In genomic region chr7:128266529-128266890, GRCh38 we compare ENCODE assay signal across 15 cellular contexts. TPM values are rescaled to one million over a fixed set of nuclear protein-coding genes. Genes with fewer than 3 reads are reported as not detected.
DNase-seq lines count a peak whose midpoint lies in the region; ATAC-seq and TF ChIP-seq lines count a peak whose summit lies in the region.
"Had no signal": no experiment of that assay in that cellular context is flagged by ENCODE, and none has a peak within 500 bp of the region (broad histone marks: within the 10 kb centered on the region; RNA-seq: fewer than 3 reads in every experiment).

No MANE protein-coding gene starts in this region.

- POLR2A ChIA-PET in CD8-positive, alpha-beta memory T cell (lab: Charles Lee): no interaction called here

- no peak for TF ChIP-seq POLR2A in adrenal gland (IDR thresholded peaks at IDR 0.05)

- no peak for TF ChIP-seq CTCF in dorsolateral prefrontal cortex (IDR thresholded peaks at IDR 0.05 in 54 of 56, conservative IDR thresholded peaks at IDR 0.05 in 2 of 56; ENCODE audit: low read depth in 1 of 56, partially characterized antibody in 56 of 56)
- TF ChIP-seq CTCF in type B pancreatic cell (conservative IDR thresholded peaks at IDR 0.05): no peak
- TF ChIP-seq CTCF in adrenal gland (IDR thresholded peaks at IDR 0.05): no peak

- peaks cover 21% of the 10 kb centered on the region for H3K4me1 ChIP-seq in HUES64 (ENCODE audit: insufficient read depth, low read length)
- H3K4me1 ChIP-seq in muscle layer of duodenum (ENCODE audit: control insufficient read depth in 1 of 2, insufficient read depth in 2 of 2, low read length in 2 of 2): peaks cover 3 to 27% of the 10 kb centered on the region in 2 donors
- no peaks in the 10 kb centered on the region for H3K4me1 ChIP-seq in CD8-positive, alpha-beta memory T cell (ENCODE audit: insufficient read depth, low read length)
- H3K4me1 ChIP-seq in adrenal gland (replicated peaks in 1 of 2): peaks cover 0 to 14% of the 10 kb centered on the region in 2 donors

- no peaks in the 10 kb centered on the region for H3K27me3 Mint-ChIP-seq in type B pancreatic cell
- peaks cover 26 to 46% of the 10 kb centered on the region in 2 donors for H3K27me3 Mint-ChIP-seq in CD8-positive, alpha-beta memory T cell

- H3K9ac ChIP-seq in HUES64 (ENCODE audit: low read depth, low read length): peak overlapping the region; percentile 66; the same call in 1 of the 2 replicates

- 75% methylated on average over 1 of the region's 1 CpG for WGBS in HUES64
- WGBS in adrenal gland, 4 donors: 60 to 73% (median 67%) methylated on average over 1 of the region's 1 CpG

- no peaks in the 10 kb centered on the region for H3K36me3 Mint-ChIP-seq in type B pancreatic cell
- peaks cover 0 to 4% (median 0%) of the 10 kb centered on the region in 3 donors for H3K36me3 Mint-ChIP-seq in CD8-positive, alpha-beta memory T cell
- H3K36me3 Mint-ChIP-seq: CD8-positive, alpha-beta T cell; memory B cell had no signal

- intact Hi-C loops in dorsolateral prefrontal cortex (cut with DNase I): no loop called here
- intact Hi-C loops in adrenal gland (cut with DNase I): no loop called here

- DNase-seq in dorsolateral prefrontal cortex (no peak), type B pancreatic cell (ENCODE audit: extremely low spot score, unreplicated experiment) (no peak), adrenal gland (no peak)
- DNase-seq in CD8-positive, alpha-beta memory T cell: no peak
- DNase-seq: activated CD4-positive, alpha-beta T cell treated with anti-CD3 and anti-CD28 coated beads, Interleukin-2, amount 50 U/mL, for 1 hour; CD8-positive, alpha-beta T cell; MV-4-11 had no signal

- H3K9me3 Mint-ChIP-seq in type B pancreatic cell: no peaks in the 10 kb centered on the region
- H3K9me3 Mint-ChIP-seq in CD8-positive, alpha-beta memory T cell: no peaks in the 10 kb centered on the region
- H3K9me3 Mint-ChIP-seq: CD8-positive, alpha-beta T cell; dendritic cell treated with granulocyte-macrophage colony-stimulating factor and Interleukin-4, amounts not matched to agents 40 ng/mL and 50 ng/mL, for 4 days; memory B cell had no signal

- H3K9me3 ChIP-seq in HUES64 (ENCODE audit: insufficient read depth, low read depth, low read length): no peaks in the 10 kb centered on the region
- H3K9me3 ChIP-seq in muscle layer of duodenum (ENCODE audit: control insufficient read depth in 1 of 2, low read length in 2 of 2): no peaks in the 10 kb centered on the region
- no peaks in the 10 kb centered on the region for H3K9me3 ChIP-seq in CD8-positive, alpha-beta memory T cell (ENCODE audit: low read length)
- no peaks in the 10 kb centered on the region for H3K9me3 ChIP-seq in adrenal gland (replicated peaks in 1 of 3)
- H3K9me3 ChIP-seq: transverse colon had no signal

- peak overlapping the region; percentile 73; the same call in 1 of the 2 replicates for H3K27ac ChIP-seq in HUES64 (ENCODE audit: low read depth, low read length)
- peak overlapping the region in 52 of 59 donors; percentile 4 to 92 (median 80) for H3K27ac ChIP-seq in dorsolateral prefrontal cortex
- H3K27ac ChIP-seq in muscle layer of duodenum (ENCODE audit: low read length): peak overlapping the region; percentile 42
- no peak overlapping the region for H3K27ac ChIP-seq in CD8-positive, alpha-beta memory T cell (ENCODE audit: low read depth, low read length)
- no peak overlapping the region for H3K27ac ChIP-seq in adrenal gland

- H3K36me3 ChIP-seq in HUES64 (ENCODE audit: insufficient read depth, low read length) (no peaks in the 10 kb centered on the region), muscle layer of duodenum (ENCODE audit: control insufficient read depth in 1 of 2, insufficient read depth in 2 of 2, low read length in 2 of 2) (no peaks in the 10 kb centered on the region), adrenal gland (replicated peaks in 1 of 2) (no peaks in the 10 kb centered on the region)
- H3K36me3 ChIP-seq in CD8-positive, alpha-beta memory T cell (ENCODE audit: insufficient read depth, low read length): no peaks in the 10 kb centered on the region
- H3K36me3 ChIP-seq: transverse colon had no signal

- H3K4me3 ChIP-seq in HUES64 (ENCODE audit: low read length): peak overlapping the region; percentile 37; the same call in 1 of the 2 replicates
- peak overlapping the region in 26 of 59 donors; percentile 4 to 54 (median 36) for H3K4me3 ChIP-seq in dorsolateral prefrontal cortex
- H3K4me3 ChIP-seq in muscle layer of duodenum (ENCODE audit: low read depth in 1 of 2, low read length in 2 of 2): peak overlapping the region in 1 of 2 donors; percentile 45
- no peak overlapping the region for H3K4me3 ChIP-seq in CD8-positive, alpha-beta memory T cell (ENCODE audit: low read length)
- no peak overlapping the region for H3K4me3 ChIP-seq in adrenal gland
- H3K4me3 ChIP-seq: transverse colon had no signal

- peak overlapping the region; percentile 42 for H3K4me3 Mint-ChIP-seq in type B pancreatic cell
- H3K4me3 Mint-ChIP-seq in CD8-positive, alpha-beta memory T cell: no peak overlapping the region
- H3K4me3 Mint-ChIP-seq: CD8-positive, alpha-beta T cell; dendritic cell treated with granulocyte-macrophage colony-stimulating factor and Interleukin-4, amounts not matched to agents 40 ng/mL and 50 ng/mL, for 4 days; memory B cell had no signal

- ATAC-seq in HG03460 (IDR thresholded peaks at IDR 0.05; ENCODE audit: unreplicated experiment): no peak
- ATAC-seq: CD8-positive, alpha-beta T cell had no signal

- H3K4me1 Mint-ChIP-seq in type B pancreatic cell (ENCODE audit: unreplicated experiment): peaks cover 16% of the 10 kb centered on the region
- H3K4me1 Mint-ChIP-seq in CD8-positive, alpha-beta memory T cell: peaks cover 0 to 6% (median 2%) of the 10 kb centered on the region in 3 donors
- H3K4me1 Mint-ChIP-seq: memory B cell had no signal

- H3K27me3 ChIP-seq in HUES64 (ENCODE audit: insufficient read depth, low read length): no peaks in the 10 kb centered on the region
- peaks cover 0 to 11% (median 0%) of the 10 kb centered on the region in 45 donors for H3K27me3 ChIP-seq in dorsolateral prefrontal cortex
- peaks cover 8% of the 10 kb centered on the region for H3K27me3 ChIP-seq in muscle layer of duodenum (ENCODE audit: low read depth, low read length)
- peaks cover 7% of the 10 kb centered on the region for H3K27me3 ChIP-seq in CD8-positive, alpha-beta memory T cell (ENCODE audit: insufficient read depth, low read length, poor library complexity, severe bottlenecking)
- peaks cover 24% of the 10 kb centered on the region for H3K27me3 ChIP-seq in adrenal gland
- H3K27me3 ChIP-seq: foreskin keratinocyte had no signal

- CTCF ChIA-PET in CD8-positive, alpha-beta memory T cell (lab: Charles Lee): no interaction called here

- peak overlapping the region; percentile 78 for H3K27ac Mint-ChIP-seq in type B pancreatic cell
- no peak overlapping the region for H3K27ac Mint-ChIP-seq in CD8-positive, alpha-beta memory T cell
- H3K27ac Mint-ChIP-seq: CD8-positive, alpha-beta T cell; dendritic cell treated with granulocyte-macrophage colony-stimulating factor and Interleukin-4, amounts not matched to agents 40 ng/mL and 50 ng/mL, for 4 days; memory B cell had no signal

RNA-seq across cellular contexts. Expression of gene LEP, which starts 25.4 kb away (rescaled TPM):
- not detected for polyA plus RNA-seq in HUES64 (2013, experiment 1 of 2)
- not detected for polyA plus RNA-seq in HUES64 (2013, experiment 2 of 2)
- total RNA-seq in dorsolateral prefrontal cortex: under 1 TPM in 2 of 120 experiments, not detected in 118; 0.12 to 0.18 TPM
- total RNA-seq in type B pancreatic cell (ENCODE audit: low replicate concordance): not detected in 2 replicates
- not detected for total RNA-seq in CD8-positive, alpha-beta memory T cell
- not detected for polyA plus RNA-seq in CD8-positive, alpha-beta memory T cell
- under 1 TPM in 6 of 8 donors, not detected in 2; under 0.01 to 0.98 (median 0.56) TPM for total RNA-seq in adrenal gland
- polyA plus RNA-seq in adrenal gland: under 1 TPM; 0.05 to 0.61 (median 0.16) TPM
- total RNA-seq: CD8-positive, alpha-beta T cell; foreskin keratinocyte; G401 had no signal
- polyA plus RNA-seq: foreskin keratinocyte had no signal

Comparison
In these comparisons a context has a peak if more than half of its experiments do, and no peak if none do; other contexts are left out.
1. H3K27ac ChIP-seq: peak in HUES64 (single experiment), dorsolateral prefrontal cortex (52 of 59) and muscle layer of duodenum (single experiment); none in CD8-positive, alpha-beta memory T cell (single experiment) and adrenal gland (0 of 5).